24 cellular contexts compared by ENCODE assay signal in genomic region chr2:172937884-172938712, GRCh38.
"Had no signal": no experiment of that assay in that cellular context is flagged by ENCODE, and none has a peak within 500 bp of the region (broad histone marks: within the 10 kb centered on the region; RNA-seq: fewer than 3 reads in every experiment).

No MANE protein-coding gene starts in this region.

- H3K4me3 ChIP-seq: adrenal gland, ascending aorta, dorsolateral prefrontal cortex, esophagus muscularis mucosa, tibial artery had no signal

- H3K36me3 ChIP-seq: adrenal gland, ascending aorta, esophagus muscularis mucosa, neutrophil, tibial artery had no signal

- H3K4me1 Mint-ChIP-seq: nephron had no signal

- H3K4me3 Mint-ChIP-seq: nephron; stimulated activated naive CD8-positive, alpha-beta T cell treated with anti-CD3 and anti-CD28 coated beads, Interleukin-15, Interleukin-2, amounts not matched to agents 100 ng/mL and 50 ng/mL, for 24 hours; WTC11 had no signal

- H3K27ac Mint-ChIP-seq: activated naive CD4-positive, alpha-beta T cell treated with anti-CD3 and anti-CD28 coated beads, Interleukin-2, amount 50 U/mL, for 72 hours; nephron; stimulated activated naive CD8-positive, alpha-beta T cell treated with anti-CD3 and anti-CD28 coated beads, Interleukin-15, Interleukin-2, amounts not matched to agents 100 ng/mL and 50 ng/mL, for 24 hours; WTC11 had no signal

- FAIRE-seq: frontal cortex, urothelium cell line had no signal

- H3K4me1 ChIP-seq: ascending aorta, esophagus muscularis mucosa, parathyroid adenoma, tibial artery had no signal

- H3K9me3 ChIP-seq: adrenal gland, ascending aorta, neutrophil, tibial artery had no signal

- H3K36me3 Mint-ChIP-seq: WTC11 had no signal

- ATAC-seq: activated naive CD4-positive, alpha-beta T cell treated with anti-CD3 and anti-CD28 coated beads, Interleukin-2, amount 50 U/mL, for 72 hours; left ventricle myocardium superior; right cardiac atrium; WTC11 had no signal

- DNase-seq: activated T-cell treated with anti-CD3 and anti-CD28 coated beads, Interleukin-2, amount 50 U/mL, for 1 hour; adrenal gland; central memory CD4-positive, alpha-beta T cell; dorsolateral prefrontal cortex; head of caudate nucleus; hypothalamus; left ventricle myocardium superior; mammary epithelial cell; right cardiac atrium; stimulated activated CD4-positive, alpha-beta T cell treated with anti-CD3 and anti-CD28 coated beads, Interleukin-12 subunit alpha, Interleukin-12 subunit beta, amount 100 ng/mL, for 4 hours; stimulated activated CD4-positive, alpha-beta T cell treated with anti-CD3 and anti-CD28 coated beads, Interleukin-1b, Interleukin-23, amount 100 ng/mL, for 48 hours; substantia nigra; T-helper 9 cell; tibial artery had no signal

- H3K27ac ChIP-seq: ascending aorta, esophagus muscularis mucosa, neutrophil, parathyroid adenoma, tibial artery had no signal

- H3K27me3 ChIP-seq: adrenal gland, ascending aorta, dorsolateral prefrontal cortex, esophagus muscularis mucosa, tibial artery had no signal
